Comparison of ENCODE assay signal across 21 cellular contexts in the genomic region with DNA sequence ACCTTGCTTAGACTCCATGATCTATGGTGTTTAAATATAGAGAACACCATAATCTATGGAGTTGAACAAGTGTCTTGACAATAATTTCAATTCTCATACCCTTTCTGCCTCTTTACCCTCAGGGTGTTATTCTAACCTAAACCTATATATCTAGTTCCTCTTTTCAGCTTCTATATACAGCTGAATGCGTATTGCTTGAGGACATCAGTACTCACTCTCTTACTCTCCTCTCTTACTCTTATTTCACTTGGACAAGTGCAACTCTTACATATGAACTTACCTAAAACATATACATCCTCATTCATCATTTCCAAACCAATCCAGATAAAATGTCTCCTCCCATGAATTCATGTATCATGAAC.
A peak's percentile ranks its signal among the peaks of the same experiment; 100 is the strongest.
DNase-seq lines count a peak whose midpoint lies in the region; ATAC-seq, FAIRE-seq and TF ChIP-seq lines count a peak whose summit lies in the region.
"Had no signal": no experiment of that assay in that cellular context is flagged by ENCODE, and none has a peak within 500 bp of the region (broad histone marks: within the 10 kb centered on the region; RNA-seq: fewer than 3 reads in every experiment).

No MANE protein-coding gene starts in this region.

- no peaks in the 10 kb centered on the region for H3K36me3 Mint-ChIP-seq in activated CD8-positive, alpha-beta memory T cell treated with anti-CD3 and anti-CD28 coated beads, Interleukin-2, amount 10 ng/mL, durations not matched to agents 7 days and 5 days

- SMC1A ChIA-PET in GM12878 (lab: Charles Lee; ENCODE audit: uncharacterized antibody, unreplicated experiment) = no interaction called here

- 0% methylated on average over 1 of the region's 1 CpG for WGBS in GM12878 (ENCODE audit: insufficient coverage, insufficient replicate concordance, low lambda C conversion rate, missing lambda C conversion rate)
- WGBS in aorta, 2 donors = 89 to 91% methylated on average over 1 of the region's 1 CpG

- no peak for TF ChIP-seq CTCF in GM12878 (IDR thresholded peaks at IDR 0.05 in 2 of 3, conservative IDR thresholded peaks at IDR 0.05 in 1 of 3; ENCODE audit: control insufficient read depth in 2 of 3, extremely low read depth in 1 of 3, insufficient read depth in 1 of 3, low read depth in 3 of 3, low read length in 3 of 3)

- in situ Hi-C loops in GM12878 (cut with MboI) = no loop called here

- no peak overlapping the region for H3K4me3 ChIP-seq in GM12878
- no peak overlapping the region for H3K4me3 ChIP-seq in aorta (ENCODE audit: low read length in 2 of 2)
- H3K4me3 ChIP-seq: gastrocnemius medialis, HAP-1, tibial artery had no signal

- no TSS peak for BruUV-seq in GM12878 (replicated peaks; lab: Mats Ljungman, UMichigan)

- H3K27ac ChIP-seq in GM12878 (ENCODE audit: control insufficient read depth, insufficient read depth) (no peak overlapping the region), aorta (ENCODE audit: low read depth in 1 of 2, low read length in 2 of 2) (no peak overlapping the region)
- H3K27ac ChIP-seq: gastrocnemius medialis, KMS-11, tibial artery had no signal

- H3K9ac ChIP-seq in GM12878 (ENCODE audit: control insufficient read depth, insufficient read depth, low read length) = no peak overlapping the region
- H3K9ac ChIP-seq: KMS-11 had no signal

- no peak for TF ChIP-seq RAD21 in GM12878 (IDR thresholded peaks at IDR 0.05; ENCODE audit: insufficient read depth, low read depth, low read length)

- no peaks in the 10 kb centered on the region for H3K27me3 Mint-ChIP-seq in activated CD8-positive, alpha-beta memory T cell treated with anti-CD3 and anti-CD28 coated beads, Interleukin-2, amount 10 ng/mL, durations not matched to agents 7 days and 5 days
- H3K27me3 Mint-ChIP-seq: activated naive CD8-positive, alpha-beta T cell had no signal

- DNase-seq in GM12878 (ENCODE audit: low read depth, low spot score) (no peak), aorta (no peak)
- DNase-seq in activated CD8-positive, alpha-beta memory T cell treated with anti-CD3 and anti-CD28 coated beads, Interleukin-2, amount 10 ng/mL, durations not matched to agents 7 days and 5 days = no peak
- DNase-seq: caudate nucleus; gastrocnemius medialis; mesenchymal stem cell; NCI-H187 treated with DMSO at 0.1 percent for 48 hours; NCI-H510A treated with DMSO at 0.1 percent for 48 hours; stimulated activated CD8-positive, alpha-beta memory T cell treated with anti-CD3 and anti-CD28 coated beads, Interleukin-4, amount 100 ng/mL, for 48 hours; tibial artery had no signal

- H3K4me1 ChIP-seq in GM12878 (ENCODE audit: control insufficient read depth, insufficient read depth, low read length) = no peaks in the 10 kb centered on the region
- H3K4me1 ChIP-seq in aorta (ENCODE audit: control insufficient read depth in 1 of 2, insufficient read depth in 2 of 2, low read length in 2 of 2) = no peaks in the 10 kb centered on the region
- H3K4me1 ChIP-seq: gastrocnemius medialis, HAP-1, tibial artery had no signal

- ATAC-seq in GM18909 (IDR thresholded peaks at IDR 0.05; ENCODE audit: poor library complexity, unreplicated experiment) (peak; percentile 47), HG02623 (IDR thresholded peaks at IDR 0.05; ENCODE audit: unreplicated experiment) (peak; percentile 68), HG03565 (IDR thresholded peaks at IDR 0.05; ENCODE audit: unreplicated experiment) (peak; percentile 93), GM12878 (peak; percentile 61), GM21619 (IDR thresholded peaks at IDR 0.05; ENCODE audit: unreplicated experiment) (no peak), HG03196 (IDR thresholded peaks at IDR 0.05; ENCODE audit: unreplicated experiment) (no peak), aorta (ENCODE audit: low FRiP score) (no peak)
- ATAC-seq in activated CD8-positive, alpha-beta memory T cell treated with anti-CD3 and anti-CD28 coated beads, Interleukin-2, amount 10 ng/mL, durations not matched to agents 7 days and 5 days = no peak
- ATAC-seq: gastrocnemius medialis had no signal

- intact Hi-C loops in GM12878 (cut with micrococcal nuclease; ENCODE audit: unreplicated experiment) = no loop called here
- intact Hi-C loops in aorta (cut with DNase I) = no loop called here

- H3K36me3 ChIP-seq in GM12878 (ENCODE audit: control insufficient read depth in 2 of 2, insufficient read depth in 2 of 2, low read length in 1 of 2) = no peaks in the 10 kb centered on the region
- H3K36me3 ChIP-seq in aorta (ENCODE audit: control insufficient read depth in 1 of 2, insufficient read depth in 2 of 2, low read length in 1 of 2) = no peaks in the 10 kb centered on the region
- H3K36me3 ChIP-seq: gastrocnemius medialis, HAP-1, tibial artery had no signal

- FAIRE-seq in GM12878 (lab: Jason Lieb, UNC) = no peak
- FAIRE-seq: endometrium, RCC 7860 had no signal

- POLR2A ChIA-PET in GM12878 (lab: Charles Lee) = no interaction called here

- no peaks in the 10 kb centered on the region for H3K79me2 ChIP-seq in GM12878 (ENCODE audit: control insufficient read depth, insufficient read depth, low read length)

- H2AFZ ChIP-seq in GM12878 (ENCODE audit: control insufficient read depth, low read depth, low read length) = no peak overlapping the region

- peaks cover 4% of the 10 kb centered on the region for H3K9me3 Mint-ChIP-seq in activated CD8-positive, alpha-beta memory T cell treated with anti-CD3 and anti-CD28 coated beads, Interleukin-2, amount 10 ng/mL, durations not matched to agents 7 days and 5 days (ENCODE audit: low read depth)

- no peaks in the 10 kb centered on the region for H4K20me1 ChIP-seq in GM12878 (ENCODE audit: control insufficient read depth, insufficient read depth)

- no peak for TF ChIP-seq EP300 in GM12878 (IDR thresholded peaks at IDR 0.05; ENCODE audit: borderline replicate concordance in 1 of 2, control insufficient read depth in 1 of 2, low read depth in 2 of 2, low read length in 2 of 2)

- H3K27me3 ChIP-seq in GM12878 (replicated peaks in 1 of 2; ENCODE audit: control insufficient read depth in 2 of 2, insufficient read depth in 2 of 2, low read length in 1 of 2) = no peaks in the 10 kb centered on the region; a peak in 1 of 4 replicates
- H3K27me3 ChIP-seq in aorta (ENCODE audit: control insufficient read depth in 1 of 2, insufficient read depth in 2 of 2, low read length in 1 of 2) = no peaks in the 10 kb centered on the region
- H3K27me3 ChIP-seq: gastrocnemius medialis, tibial artery had no signal

- no peak for TF ChIP-seq POLR2A in GM12878 (IDR thresholded peaks at IDR 0.05; ENCODE audit: low read depth, low read length)

- CTCF ChIA-PET in GM12878 (lab: Yijun Ruan, JAX) = interaction anchor here (0.6 kb wide), 1 partner anchor 666 kb away, joined by 3 read pairs; no protein-coding TSS in a partner anchor
- CTCF ChIA-PET in activated CD8-positive, alpha-beta memory T cell treated with anti-CD3 and anti-CD28 coated beads, Interleukin-2, amount 10 ng/mL, durations not matched to agents 7 days and 5 days (lab: Charles Lee) = no interaction called here

- RAD21 ChIA-PET in GM12878 (lab: Charles Lee; ENCODE audit: unreplicated experiment) = no interaction called here

- H3K4me2 ChIP-seq in GM12878 (ENCODE audit: control insufficient read depth, insufficient read depth) = no peak overlapping the region

- H3K4me3 Mint-ChIP-seq in activated CD8-positive, alpha-beta memory T cell treated with anti-CD3 and anti-CD28 coated beads, Interleukin-2, amount 10 ng/mL, durations not matched to agents 7 days and 5 days = no peak overlapping the region
- H3K4me3 Mint-ChIP-seq: activated naive CD8-positive, alpha-beta T cell; B cell had no signal

- no peak overlapping the region for H3K27ac Mint-ChIP-seq in activated CD8-positive, alpha-beta memory T cell treated with anti-CD3 and anti-CD28 coated beads, Interleukin-2, amount 10 ng/mL, durations not matched to agents 7 days and 5 days
- H3K27ac Mint-ChIP-seq: activated naive CD8-positive, alpha-beta T cell; B cell had no signal

- H3K9me3 ChIP-seq in GM12878 (replicated peaks; ENCODE audit: control insufficient read depth, insufficient read depth, low read length) (no peaks in the 10 kb centered on the region; the same call in 2 of the 3 replicates), aorta (ENCODE audit: control insufficient read depth, low read length) (peaks cover 3% of the 10 kb centered on the region)
- H3K9me3 ChIP-seq: gastrocnemius medialis, HAP-1 had no signal

- no peaks in the 10 kb centered on the region for H3K4me1 Mint-ChIP-seq in activated CD8-positive, alpha-beta memory T cell treated with anti-CD3 and anti-CD28 coated beads, Interleukin-2, amount 10 ng/mL, durations not matched to agents 7 days and 5 days
- H3K4me1 Mint-ChIP-seq: B cell had no signal

TF ChIP-seq in GM12878, 131 proteins besides CTCF, POLR2A, EP300 and RAD21:
- TF ChIP-seq EGR1 (IDR thresholded peaks at IDR 0.05; ENCODE audit: borderline replicate concordance in 1 of 2, low read depth in 2 of 2, low read length in 2 of 2) = no peak
- TF ChIP-seq PML (IDR thresholded peaks at IDR 0.05; ENCODE audit: low read length) = no peak

Comparison
In these comparisons a context has a peak if more than half of its experiments do, and no peak if none do; other contexts are left out.
1. ATAC-seq: peak in GM18909 (single experiment), HG02623 (single experiment), HG03565 (single experiment) and GM12878 (single experiment); none in activated CD8-positive, alpha-beta memory T cell treated with anti-CD3 and anti-CD28 coated beads, Interleukin-2, amount 10 ng/mL, durations not matched to agents 7 days and 5 days (single experiment), GM21619 (single experiment), HG03196 (single experiment) and aorta (single experiment).